ENCODE assay signal across 6 cellular contexts in genomic region chr16:21825526-21825925, GRCh38. TPM values are rescaled to one million over a fixed set of nuclear protein-coding genes. Genes with fewer than 3 reads are reported as not detected.
DNase-seq lines count a peak whose midpoint lies in the region; ATAC-seq and TF ChIP-seq lines count a peak whose summit lies in the region.
"Not testable (repeated sequence)": the region's sequence is repeated elsewhere in the genome, so short reads cannot be mapped to it uniquely, and the experiment has no call there.

No MANE protein-coding gene starts in this region.

- H3K4me3 ChIP-seq in fibroblast of the aortic adventitia (ENCODE audit: low read depth, low read length); heart right ventricle; left ventricle myocardium inferior; right cardiac atrium (ENCODE audit: low read length); vagina: not testable (repeated sequence)

- H3K27ac ChIP-seq in heart right ventricle (peak overlapping the region in 9 of 10 donors; percentile 28 to 79 (median 62)), left ventricle myocardium inferior (replicated peaks) (peak overlapping the region; percentile 72), right cardiac atrium (ENCODE audit: low read length) (peak overlapping the region; percentile 64), vagina (peak overlapping the region; percentile 20)

- H3K4me1 ChIP-seq in heart right ventricle = peaks cover 0 to 27% (median 4%) of the 10 kb centered on the region in 9 donors
- H3K4me1 ChIP-seq in left ventricle myocardium inferior; right cardiac atrium (ENCODE audit: control insufficient read depth, insufficient read depth, low read length); vagina: not testable (repeated sequence)

- not testable (repeated sequence) for H3K36me3 ChIP-seq in heart right ventricle, left ventricle myocardium inferior, vagina

- not testable (repeated sequence) for TF ChIP-seq POLR2A in vagina (IDR thresholded peaks at IDR 0.05)

- 59 to 62% methylated on average over 4 of the region's 4 CpGs for WGBS in heart right ventricle, 2 donors
- WGBS in right cardiac atrium = 39% methylated on average over 4 of the region's 4 CpGs

- not testable (repeated sequence) for TF ChIP-seq CTCF in fibroblast of the aortic adventitia (IDR thresholded peaks at IDR 0.05; ENCODE audit: insufficient read depth, low read length); heart right ventricle (IDR thresholded peaks at IDR 0.05); left ventricle myocardium inferior (IDR thresholded peaks at IDR 0.05; ENCODE audit: borderline replicate concordance); vagina (IDR thresholded peaks at IDR 0.05)

- ATAC-seq in heart right ventricle (peak in 5 of 8 donors; percentile 20 to 60 (median 32)), right cardiac atrium (peak; percentile 71 to 72), sciatic nerve (peak; percentile 67)

- H3K27me3 ChIP-seq in heart right ventricle; left ventricle myocardium inferior (ENCODE audit: low read depth); right cardiac atrium (ENCODE audit: control insufficient read depth, insufficient read depth); vagina: not testable (repeated sequence)

- peak; percentile 3 for DNase-seq in fibroblast of the aortic adventitia (ENCODE audit: low read depth)
- not testable (repeated sequence) for DNase-seq in heart right ventricle; left ventricle myocardium inferior; sciatic nerve (ENCODE audit: low spot score); vagina (ENCODE audit: extremely low spot score in 2 of 2)
- peak in 1 of 3 donors; percentile 56 for DNase-seq in right cardiac atrium

- intact Hi-C loops in heart right ventricle (cut with DNase I); left ventricle myocardium inferior (cut with micrococcal nuclease); right cardiac atrium (cut with DNase I); sciatic nerve (cut with DNase I); vagina (cut with DNase I): not testable (repeated sequence)

- H3K9me3 ChIP-seq in heart right ventricle; left ventricle myocardium inferior (replicated peaks); right cardiac atrium (ENCODE audit: control insufficient read depth, low read length); vagina: not testable (repeated sequence)

RNA-seq across cellular contexts. Expression of gene NPIPB4, which starts 32.0 kb away (rescaled TPM):
- total RNA-seq in fibroblast of the aortic adventitia (ENCODE audit: low replicate concordance) (24.8 and 54.0 TPM in 2 replicates), heart right ventricle (10 to 100 TPM; 26.1 to 43.8 (median 31.2) TPM), left ventricle myocardium inferior (24.1 TPM), right cardiac atrium (10 to 100 TPM; 37.2 to 47.6 (median 41.6) TPM), sciatic nerve (196 TPM), vagina (63.3 TPM)
- polyA plus RNA-seq in heart right ventricle (10 to 100 TPM in 1 of 2 donors, 1 to 10 TPM in 1; 6.9 to 29.0 TPM), right cardiac atrium (9.4 TPM)

Comparison
In these comparisons a context has a peak if more than half of its experiments do, and no peak if none do; other contexts are left out.
1. H3K27ac ChIP-seq: peak in every context shown above with its lines; median percentile 72 in left ventricle myocardium inferior; 64 in right cardiac atrium; 62 in heart right ventricle; 20 in vagina.